In genomic region chr7:148035950-148036349, GRCh38 we compare ENCODE assay signal across 26 cellular contexts.
"Had no signal": no experiment of that assay in that cellular context is flagged by ENCODE, and none has a peak within 500 bp of the region (broad histone marks: within the 10 kb centered on the region; RNA-seq: fewer than 3 reads in every experiment).

No MANE protein-coding gene starts in this region.

- H3K36me3 ChIP-seq: neutrophil, pancreas, right lobe of liver, sigmoid colon, spleen, suprapubic skin, tibial artery, transverse colon, upper lobe of right lung, uterus had no signal

- H3K4me2 ChIP-seq: smooth muscle cell had no signal

- DNase-seq: naive thymus-derived CD8-positive, alpha-beta T cell; nephron progenitor cell; nucleus accumbens; pancreas; psoas muscle; right cardiac atrium; right lobe of liver; sigmoid colon; spleen; stimulated activated CD4-positive, alpha-beta T cell treated with anti-CD3 and anti-CD28 coated beads, Interleukin-12 subunit alpha, Interleukin-12 subunit beta, amount 100 ng/mL, for 4 hours; stimulated activated CD4-positive, alpha-beta T cell treated with anti-CD3 and anti-CD28 coated beads, Interleukin-1b, Interleukin-23, amount 100 ng/mL, for 48 hours; stimulated activated CD4-positive, alpha-beta T cell treated with anti-CD3 and anti-CD28 coated beads, Interleukin-4, amount 100 ng/mL, for 1 hour; stimulated activated CD4-positive, alpha-beta T cell treated with anti-CD3 and anti-CD28 coated beads, Interleukin-4, amount 100 ng/mL, for 4 hours; stimulated activated CD8-positive, alpha-beta memory T cell treated with anti-CD3 and anti-CD28 coated beads, Interleukin-4, amount 100 ng/mL, for 48 hours; stimulated activated naive CD4-positive, alpha-beta T cell; stimulated activated naive CD8-positive, alpha-beta T cell treated with anti-CD3 and anti-CD28 coated beads, Interleukin-15, amount 100 ng/mL, for 72 hours; stimulated activated naive CD8-positive, alpha-beta T cell treated with anti-CD3 and anti-CD28 coated beads, Interleukin-15, Interleukin-2, amounts not matched to agents 100 U/mL and 50 U/mL, for 24 hours; substantia nigra; testis; tibial artery; transverse colon; upper lobe of right lung; uterus had no signal

- ATAC-seq: naive thymus-derived CD8-positive, alpha-beta T cell; pancreas; psoas muscle; right cardiac atrium; right lobe of liver; stimulated activated naive CD8-positive, alpha-beta T cell treated with anti-CD3 and anti-CD28 coated beads, Interleukin-15, amount 100 ng/mL, for 72 hours; upper lobe of right lung had no signal

- H3K27me3 ChIP-seq: neutrophil, pancreas, right lobe of liver, sigmoid colon, spleen, suprapubic skin, testis, tibial artery, transverse colon, upper lobe of right lung, uterus had no signal

- H3K27ac ChIP-seq: neutrophil, pancreas, psoas muscle, right lobe of liver, sigmoid colon, spleen, suprapubic skin, testis, tibial artery, transverse colon, upper lobe of right lung, uterus had no signal

- H3K4me3 ChIP-seq: pancreas, psoas muscle, right lobe of liver, sigmoid colon, smooth muscle cell, spleen, suprapubic skin, testis, tibial artery, transverse colon, upper lobe of right lung, uterus had no signal

- H3K9me3 ChIP-seq: neutrophil, pancreas, psoas muscle, right lobe of liver, sigmoid colon, spleen, suprapubic skin, testis, tibial artery, transverse colon, upper lobe of right lung, uterus had no signal

- H3K4me1 ChIP-seq: pancreas, psoas muscle, right lobe of liver, sigmoid colon, spleen, suprapubic skin, testis, transverse colon, upper lobe of right lung, uterus had no signal
